20 cellular contexts compared by ENCODE assay signal in genomic region chr2:238890806-238891666, GRCh38. TPM values are rescaled to one million over a fixed set of nuclear protein-coding genes. Genes with fewer than 3 reads are reported as not detected.
A peak's percentile ranks its signal among the peaks of the same experiment; 100 is the strongest.
DNase-seq lines count a peak whose midpoint lies in the region; ATAC-seq, FAIRE-seq and TF ChIP-seq lines count a peak whose summit lies in the region.
"Had no signal": no experiment of that assay in that cellular context is flagged by ENCODE, and none has a peak within 500 bp of the region (broad histone marks: within the 10 kb centered on the region; RNA-seq: fewer than 3 reads in every experiment).

No MANE protein-coding gene starts in this region.

- no peaks in the 10 kb centered on the region for H3K36me3 Mint-ChIP-seq in Caco-2 (ENCODE audit: insufficient read depth, unreplicated experiment)
- H3K36me3 Mint-ChIP-seq: CD8-positive, alpha-beta memory T cell had no signal

- peak overlapping the region; percentile 1 to 34 for H3K4me3 ChIP-seq in foreskin fibroblast (ENCODE audit: low read depth in 1 of 2, low read length in 2 of 2)
- no peak overlapping the region for H3K4me3 ChIP-seq in rectal smooth muscle tissue (ENCODE audit: low read length)
- no peak overlapping the region for H3K4me3 ChIP-seq in Caco-2 (ENCODE audit: low read depth, low read length)
- H3K4me3 ChIP-seq: K562, MG63 had no signal

- peak overlapping the region; percentile 30 for H3K27ac ChIP-seq in RWPE1
- peak overlapping the region; percentile 18 for H3K27ac ChIP-seq in rectal smooth muscle tissue (ENCODE audit: low read depth, low read length)
- H3K27ac ChIP-seq: C4-2B had no signal

- intact Hi-C loops in Caco-2 (cut with micrococcal nuclease; ENCODE audit: unreplicated experiment), result no loop called here

- no peak for ATAC-seq in stimulated activated naive CD8-positive, alpha-beta T cell treated with anti-CD3 and anti-CD28 coated beads, Interleukin-15, amount 100 ng/mL, for 72 hours
- ATAC-seq: HCT116, K562 had no signal

- no peak for TF ChIP-seq POLR2A in H54 (IDR thresholded peaks at IDR 0.05; ENCODE audit: low read depth, low read length)

- H3K27me3 ChIP-seq in rectal smooth muscle tissue (ENCODE audit: control insufficient read depth, insufficient read depth, low read length), result no peaks in the 10 kb centered on the region
- no peaks in the 10 kb centered on the region for H3K27me3 ChIP-seq in Caco-2 (replicated peaks; ENCODE audit: control insufficient read depth, insufficient read depth, low read length)
- H3K27me3 ChIP-seq: MG63 had no signal

- H3K9ac ChIP-seq in rectal smooth muscle tissue (ENCODE audit: low read length), result no peak overlapping the region

- POLR2A ChIA-PET in RWPE1 (lab: Yijun Ruan, JAX; ENCODE audit: low non-redundant PET) (no interaction called here), Caco-2 (lab: Charles Lee) (no interaction called here)

- no peak overlapping the region for H3K27ac Mint-ChIP-seq in stimulated activated naive CD8-positive, alpha-beta T cell treated with anti-CD3 and anti-CD28 coated beads, Interleukin-15, amount 100 ng/mL, for 72 hours
- H3K27ac Mint-ChIP-seq in Caco-2 (ENCODE audit: unreplicated experiment), result no peak overlapping the region
- H3K27ac Mint-ChIP-seq: CD8-positive, alpha-beta memory T cell had no signal

- TF ChIP-seq CTCF in RWPE1 (conservative IDR thresholded peaks at IDR 0.05; ENCODE audit: low read depth) (no peak), foreskin fibroblast (IDR thresholded peaks at IDR 0.05; ENCODE audit: low read depth, low read length) (no peak), Caco-2 (IDR thresholded peaks at IDR 0.05; ENCODE audit: insufficient read depth in 1 of 2, low read depth in 1 of 2, low read length in 1 of 2, severe bottlenecking in 1 of 2, unreplicated experiment in 1 of 2) (no peak)

- H3K4me3 Mint-ChIP-seq in stimulated activated naive CD8-positive, alpha-beta T cell treated with anti-CD3 and anti-CD28 coated beads, Interleukin-15, amount 100 ng/mL, for 72 hours, result no peak overlapping the region
- H3K4me3 Mint-ChIP-seq in Caco-2 (ENCODE audit: unreplicated experiment), result no peak overlapping the region
- H3K4me3 Mint-ChIP-seq: CD8-positive, alpha-beta memory T cell had no signal

- no peaks in the 10 kb centered on the region for H3K9me3 Mint-ChIP-seq in stimulated activated naive CD8-positive, alpha-beta T cell treated with anti-CD3 and anti-CD28 coated beads, Interleukin-15, amount 100 ng/mL, for 72 hours
- no peaks in the 10 kb centered on the region for H3K9me3 Mint-ChIP-seq in Caco-2 (ENCODE audit: unreplicated experiment)
- H3K9me3 Mint-ChIP-seq: CD8-positive, alpha-beta memory T cell had no signal

- H3K9me3 ChIP-seq in Caco-2, result no peaks in the 10 kb centered on the region
- H3K9me3 ChIP-seq: MG63 had no signal

- no peak for FAIRE-seq in H54 (lab: Jason Lieb, UNC)
- FAIRE-seq: K562, RCC 7860 had no signal

- H3K4me1 ChIP-seq in rectal smooth muscle tissue (ENCODE audit: control insufficient read depth, insufficient read depth, low read length) (peaks cover 35% of the 10 kb centered on the region), Caco-2 (no peaks in the 10 kb centered on the region)

- CTCF ChIA-PET in RWPE1 (lab: Yijun Ruan, JAX), result no interaction called here
- CTCF ChIA-PET in Caco-2 (lab: Charles Lee), result no interaction called here

- DNase-seq in EH (ENCODE audit: low read depth) (peak; percentile 24), RWPE1 (ENCODE audit: low spot score) (no peak), foreskin fibroblast (peak in 1 of 2 donors; percentile 63), Caco-2 (no peak), RKO (ENCODE audit: low spot score) (no peak), H54 (ENCODE audit: insufficient read length, low spot score) (no peak)
- DNase-seq in stimulated activated naive CD8-positive, alpha-beta T cell treated with anti-CD3 and anti-CD28 coated beads, Interleukin-15, amount 100 ng/mL, for 72 hours, result no peak
- DNase-seq: CD8-positive, alpha-beta memory T cell; GF-D8; MG63; NCI-H1694 treated with DMSO at 0.1 percent for 48 hours; NCI-H2081 treated with DMSO at 0.1 percent for 48 hours; NCI-H446; OCI-M1; Right ventricle myocardium superior had no signal

- H3K36me3 ChIP-seq in rectal smooth muscle tissue (ENCODE audit: control insufficient read depth, insufficient read depth, low read length) (no peaks in the 10 kb centered on the region), Caco-2 (ENCODE audit: control insufficient read depth, insufficient read depth, low read length) (no peaks in the 10 kb centered on the region)

- peaks cover 17% of the 10 kb centered on the region for H3K27me3 Mint-ChIP-seq in stimulated activated naive CD8-positive, alpha-beta T cell treated with anti-CD3 and anti-CD28 coated beads, Interleukin-15, amount 100 ng/mL, for 72 hours
- no peaks in the 10 kb centered on the region for H3K27me3 Mint-ChIP-seq in Caco-2 (ENCODE audit: insufficient read depth, unreplicated experiment)

- no peaks in the 10 kb centered on the region for H3K4me1 Mint-ChIP-seq in stimulated activated naive CD8-positive, alpha-beta T cell treated with anti-CD3 and anti-CD28 coated beads, Interleukin-15, amount 100 ng/mL, for 72 hours
- no peaks in the 10 kb centered on the region for H3K4me1 Mint-ChIP-seq in Caco-2 (ENCODE audit: low read depth, unreplicated experiment)
- H3K4me1 Mint-ChIP-seq: CD8-positive, alpha-beta memory T cell had no signal

- BruUV-seq in Caco-2 (replicated peaks; lab: Mats Ljungman, UMichigan), result no TSS peak

RNA-seq across cellular contexts. Expression of gene TWIST2, which starts 43.2 kb away (rescaled TPM):
- total RNA-seq in Caco-2 (2022), result not detected in 2 replicates
- total RNA-seq: CD8-positive, alpha-beta memory T cell; K562 had no signal

Comparison
In these comparisons a context has a peak if more than half of its experiments do, and no peak if none do; other contexts are left out.
1. H3K4me3 ChIP-seq: peak in foreskin fibroblast (2 of 2); none in rectal smooth muscle tissue (single experiment) and Caco-2 (single experiment).